17 cellular contexts compared by ENCODE assay signal in the genomic region with DNA sequence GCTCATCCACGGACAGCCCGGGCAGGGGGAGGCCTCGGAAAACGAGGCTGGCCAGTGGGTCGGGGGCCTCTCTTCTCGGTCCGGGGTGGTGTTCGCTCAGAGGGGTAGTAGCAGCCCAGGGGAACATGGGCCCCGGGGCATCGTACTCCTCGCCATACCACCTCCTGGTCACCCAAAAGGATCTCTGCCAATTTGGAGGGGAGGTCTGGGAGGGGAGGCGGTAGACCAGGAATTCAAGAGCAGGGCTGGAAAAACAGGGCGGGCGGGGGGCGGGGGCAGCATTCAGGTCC.
A peak's percentile ranks its signal among the peaks of the same experiment; 100 is the strongest.
DNase-seq lines count a peak whose midpoint lies in the region; ATAC-seq and TF ChIP-seq lines count a peak whose summit lies in the region.
"Had no signal": no experiment of that assay in that cellular context is flagged by ENCODE, and none has a peak within 500 bp of the region (broad histone marks: within the 10 kb centered on the region; RNA-seq: fewer than 3 reads in every experiment).

No MANE protein-coding gene starts in this region.

- H3K4me1 ChIP-seq in heart left ventricle (peaks cover 0 to 17% (median 12%) of the 10 kb centered on the region in 12 donors), iPS DF 6.9 (ENCODE audit: control insufficient read depth, insufficient read depth, low read length) (peaks cover 4% of the 10 kb centered on the region; the same call in 1 of the 2 replicates), osteoblast (ENCODE audit: insufficient read depth, low read length) (peaks cover 7% of the 10 kb centered on the region), vagina (peaks cover 28% of the 10 kb centered on the region)
- H3K4me1 ChIP-seq: SJSA1 had no signal

- H3K27me3 ChIP-seq in heart left ventricle (no peaks in the 10 kb centered on the region), iPS DF 6.9 (ENCODE audit: control insufficient read depth, insufficient read depth, low read length) (peaks cover 21% of the 10 kb centered on the region), osteoblast (ENCODE audit: insufficient read depth, low read length) (no peaks in the 10 kb centered on the region), vagina (no peaks in the 10 kb centered on the region), brain microvascular endothelial cell (replicated peaks) (no peaks in the 10 kb centered on the region)
- H3K27me3 ChIP-seq: SJSA1 had no signal

- H3K27ac ChIP-seq in heart left ventricle: peak overlapping the region in 1 of 12 donors; percentile 60
- no peak overlapping the region for H3K27ac ChIP-seq in iPS DF 6.9 (ENCODE audit: low read length)
- H3K27ac ChIP-seq in osteoblast (ENCODE audit: low read depth, low read length): no peak overlapping the region
- peak overlapping the region; percentile 5 for H3K27ac ChIP-seq in vagina
- H3K27ac ChIP-seq in brain microvascular endothelial cell: no peak overlapping the region
- H3K27ac ChIP-seq: 22Rv1, SJSA1 had no signal

- peaks cover 83% of the 10 kb centered on the region for H3K79me2 ChIP-seq in osteoblast (ENCODE audit: insufficient read depth, low read length)

- DNase-seq in Right ventricle myocardium inferior (ENCODE audit: missing footprints) (peak; percentile 1), heart left ventricle (no peak), iPS DF 6.9 (ENCODE audit: low read depth, low spot score) (no peak), osteoblast (ENCODE audit: insufficient read length, low spot score, missing footprints) (peak; percentile 48), vagina (ENCODE audit: extremely low spot score in 2 of 2) (no peak), brain microvascular endothelial cell (no peak), sciatic nerve (ENCODE audit: low spot score) (no peak)
- DNase-seq: CD4-positive, alpha-beta T cell; DMS79; KG1; NCI-H1436; NCI-H2081; NCI-H748 treated with DMSO at 0.1 percent for 48 hours; PC-3 had no signal

- H3K9me3 ChIP-seq in heart left ventricle (peaks cover 0 to under 1% (median 0%) of the 10 kb centered on the region in 12 donors), iPS DF 6.9 (ENCODE audit: control insufficient read depth, insufficient read depth, low read length) (no peaks in the 10 kb centered on the region), osteoblast (ENCODE audit: low read depth, low read length) (no peaks in the 10 kb centered on the region), vagina (no peaks in the 10 kb centered on the region)
- H3K9me3 ChIP-seq: SJSA1 had no signal

- no peak for TF ChIP-seq POLR2A in heart left ventricle (IDR thresholded peaks at IDR 0.05)
- TF ChIP-seq POLR2A in vagina (IDR thresholded peaks at IDR 0.05): no peak

- H3K4me2 ChIP-seq in osteoblast (ENCODE audit: insufficient read depth, low read length): no peak overlapping the region

- intact Hi-C loops in Right ventricle myocardium inferior (cut with DNase I) (no loop called here), heart left ventricle (cut with DNase I) (loop anchor here in 4 of 10 donors (5.0 to 10.0 kb wide), 2 partner anchors 105 to 108 kb away; no protein-coding TSS in a partner anchor), vagina (cut with DNase I) (no loop called here), sciatic nerve (cut with DNase I) (no loop called here)

- H3K4me3 ChIP-seq in heart left ventricle: no peak overlapping the region
- H3K4me3 ChIP-seq in iPS DF 6.9 (ENCODE audit: low read length): peak overlapping the region; percentile 11; the same call in 1 of the 2 replicates
- H3K4me3 ChIP-seq in osteoblast (ENCODE audit: insufficient read depth, low read length): no peak overlapping the region
- peak overlapping the region in 1 of 2 donors; percentile 14 for H3K4me3 ChIP-seq in vagina
- H3K4me3 ChIP-seq in brain microvascular endothelial cell (ENCODE audit: low read depth, low read length): no peak overlapping the region
- H3K4me3 ChIP-seq: SJSA1 had no signal

- in situ Hi-C loops in brain microvascular endothelial cell (cut with HindIII; ENCODE audit: low pct_ligation_motif_present, low sequenced_read_pairs): no loop called here

- H3K36me3 ChIP-seq in heart left ventricle: peaks cover 1 to 88% (median 62%) of the 10 kb centered on the region in 9 donors
- H3K36me3 ChIP-seq in iPS DF 6.9 (ENCODE audit: control insufficient read depth, insufficient read depth, low read length): peaks cover 2% of the 10 kb centered on the region; the same call in 1 of the 2 replicates
- peaks cover 37% of the 10 kb centered on the region for H3K36me3 ChIP-seq in osteoblast (ENCODE audit: insufficient read depth, low read length)
- H3K36me3 ChIP-seq in vagina: peaks cover 0 to 44% of the 10 kb centered on the region in 2 donors
- peaks cover 17% of the 10 kb centered on the region for H3K36me3 ChIP-seq in brain microvascular endothelial cell (replicated peaks)

- peaks cover 48% of the 10 kb centered on the region for H4K20me1 ChIP-seq in osteoblast (ENCODE audit: insufficient read depth, low read length)

- ATAC-seq in Right ventricle myocardium inferior (no peak), heart left ventricle (no peak), sciatic nerve (no peak), HG03135 (IDR thresholded peaks at IDR 0.05; ENCODE audit: unreplicated experiment) (no peak)
- ATAC-seq: PC-3 had no signal

- H2AFZ ChIP-seq in osteoblast (ENCODE audit: low read length): no peak overlapping the region

- TF ChIP-seq CTCF in heart left ventricle (IDR thresholded peaks at IDR 0.05) (no peak), osteoblast (IDR thresholded peaks at IDR 0.05; ENCODE audit: extremely low read depth, low read depth, low read length) (no peak), vagina (IDR thresholded peaks at IDR 0.05) (no peak), brain microvascular endothelial cell (IDR thresholded peaks at IDR 0.05; ENCODE audit: low read depth, low read length, missing control alignments) (no peak)

- WGBS in heart left ventricle, 4 donors: 86 to 93% (median 90%) methylated on average over 15 of the region's 15 CpGs
- WGBS in iPS DF 6.9 (ENCODE audit: insufficient coverage, insufficient read length): no CpG with 5 or more reads among the region's 15 CpGs

Comparison
In these comparisons a context has a peak if more than half of its experiments do, and no peak if none do; other contexts are left out.
1. DNase-seq: peak in Right ventricle myocardium inferior (single experiment) and osteoblast (single experiment); none in heart left ventricle (0 of 5), iPS DF 6.9 (single experiment), vagina (0 of 2), brain microvascular endothelial cell (single experiment) and sciatic nerve (single experiment).